32 cellular contexts compared by ENCODE assay signal in genomic region chr10:69980672-69981071, GRCh38.
"Had no signal": no experiment of that assay in that cellular context is flagged by ENCODE, and none has a peak within 500 bp of the region (broad histone marks: within the 10 kb centered on the region; RNA-seq: fewer than 3 reads in every experiment).

No MANE protein-coding gene starts in this region.

- H3K9me3 ChIP-seq: neutrophil, ovary, suprapubic skin, testis, transverse colon, upper lobe of right lung, uterus had no signal

- H3K4me2 ChIP-seq: smooth muscle cell had no signal

- H3K27me3 Mint-ChIP-seq: progenitor cell of endocrine pancreas had no signal

- H3K4me1 ChIP-seq: parathyroid adenoma, psoas muscle, suprapubic skin, testis, tibial artery, transverse colon, upper lobe of right lung, uterus had no signal

- H2AFZ ChIP-seq: parathyroid adenoma had no signal

- H3K27ac Mint-ChIP-seq: natural killer cell treated with Interleukin-12 subunit alpha and Interleukin-12 subunit beta and Interleukin-15 and Interleukin-18, amount 100 ng/mL, for 72 hours; nephron progenitor cell; progenitor cell of endocrine pancreas; stimulated activated memory B cell treated with anti-CD40 and anti-IgM and Interleukin-4, amounts not matched to agents 10 μg/mL and 1 μg/mL and 100 μg/mL, for 72 hours; stimulated activated naive CD8-positive, alpha-beta T cell treated with anti-CD3 and anti-CD28 coated beads, Interleukin-15, amount 100 ng/mL, for 72 hours; type B pancreatic cell had no signal

- H3K4me3 Mint-ChIP-seq: natural killer cell treated with Interleukin-12 subunit alpha and Interleukin-12 subunit beta and Interleukin-15 and Interleukin-18, amount 100 ng/mL, for 72 hours; nephron progenitor cell; neural crest cell; stimulated activated memory B cell treated with anti-CD40 and anti-IgM and Interleukin-4, amounts not matched to agents 10 μg/mL and 1 μg/mL and 100 μg/mL, for 72 hours; stimulated activated naive CD8-positive, alpha-beta T cell treated with anti-CD3 and anti-CD28 coated beads, Interleukin-15, amount 100 ng/mL, for 72 hours; type B pancreatic cell had no signal

- ATAC-seq: naive thymus-derived CD8-positive, alpha-beta T cell; natural killer cell treated with Interleukin-12 subunit alpha and Interleukin-12 subunit beta and Interleukin-15 and Interleukin-18, amount 100 ng/mL, for 72 hours; psoas muscle; right cardiac atrium; sciatic nerve; stimulated activated memory B cell treated with anti-CD40 and anti-IgM and Interleukin-4, amounts not matched to agents 10 μg/mL and 1 μg/mL and 100 μg/mL, for 72 hours; stimulated activated naive CD8-positive, alpha-beta T cell treated with anti-CD3 and anti-CD28 coated beads, Interleukin-15, amount 100 ng/mL, for 72 hours; stimulated activated naive CD8-positive, alpha-beta T cell treated with anti-CD3 and anti-CD28 coated beads, Interleukin-15, Interleukin-2, amounts not matched to agents 100 U/mL and 50 U/mL, for 24 hours; upper lobe of right lung had no signal

- H3K79me2 ChIP-seq: parathyroid adenoma had no signal

- H3K9ac ChIP-seq: parathyroid adenoma had no signal

- H3K36me3 ChIP-seq: neutrophil, ovary, spleen, suprapubic skin, tibial artery, transverse colon, upper lobe of right lung, uterus had no signal

- H3K4me1 Mint-ChIP-seq: nephron progenitor cell; stimulated activated memory B cell treated with anti-CD40 and anti-IgM and Interleukin-4, amounts not matched to agents 10 μg/mL and 1 μg/mL and 100 μg/mL, for 72 hours; stimulated activated naive CD8-positive, alpha-beta T cell treated with anti-CD3 and anti-CD28 coated beads, Interleukin-15, amount 100 ng/mL, for 72 hours had no signal

- DNase-seq: naive thymus-derived CD8-positive, alpha-beta T cell; nephron progenitor cell; nucleus accumbens; ovary; psoas muscle; right cardiac atrium; spleen; stimulated activated CD4-positive, alpha-beta T cell treated with anti-CD3 and anti-CD28 coated beads, Interleukin-12 subunit alpha, Interleukin-12 subunit beta, amount 100 ng/mL, for 4 hours; stimulated activated CD4-positive, alpha-beta T cell treated with anti-CD3 and anti-CD28 coated beads, Interleukin-1b, Interleukin-23, amount 100 ng/mL, for 48 hours; stimulated activated CD4-positive, alpha-beta T cell treated with anti-CD3 and anti-CD28 coated beads, Interleukin-4, amount 100 ng/mL, for 1 hour; stimulated activated CD4-positive, alpha-beta T cell treated with anti-CD3 and anti-CD28 coated beads, Interleukin-4, amount 100 ng/mL, for 4 hours; stimulated activated CD8-positive, alpha-beta memory T cell treated with anti-CD3 and anti-CD28 coated beads, Interleukin-4, amount 100 ng/mL, for 48 hours; stimulated activated naive CD4-positive, alpha-beta T cell; stimulated activated naive CD8-positive, alpha-beta T cell treated with anti-CD3 and anti-CD28 coated beads, Interleukin-15, amount 100 ng/mL, for 72 hours; stimulated activated naive CD8-positive, alpha-beta T cell treated with anti-CD3 and anti-CD28 coated beads, Interleukin-15, Interleukin-2, amounts not matched to agents 100 U/mL and 50 U/mL, for 24 hours; substantia nigra; testis; tibial artery; transverse colon; upper lobe of right lung; uterus had no signal

- H3K4me3 ChIP-seq: ovary, psoas muscle, skin epidermis, smooth muscle cell, spleen, suprapubic skin, testis, tibial artery, transverse colon, upper lobe of right lung, uterus had no signal

- H3K27me3 ChIP-seq: ovary, testis, uterus had no signal

- H3K27ac ChIP-seq: neutrophil, ovary, parathyroid adenoma, psoas muscle, skin epidermis, spleen, suprapubic skin, testis, tibial artery, transverse colon, upper lobe of right lung, uterus had no signal
